ENCODE assay signal across 22 cellular contexts in genomic region chr22:47354668-47355387, GRCh38.
DNase-seq lines count a peak whose midpoint lies in the region.
"Had no signal": no experiment of that assay in that cellular context is flagged by ENCODE, and none has a peak within 500 bp of the region (broad histone marks: within the 10 kb centered on the region; RNA-seq: fewer than 3 reads in every experiment).

No MANE protein-coding gene starts in this region.

- H3K27ac ChIP-seq in SJCRH30, result no peak overlapping the region
- H3K27ac ChIP-seq: BLaER1 treated with 17β-estradiol and CSF1 and Interleukin-3, amounts not matched to agents 10 nM and 100 nM; PC-9 had no signal

- H3K27me3 ChIP-seq in SJCRH30, result no peaks in the 10 kb centered on the region
- H3K27me3 ChIP-seq: BLaER1 treated with 17β-estradiol and CSF1 and Interleukin-3, amounts not matched to agents 10 nM and 100 nM had no signal

- H3K36me3 ChIP-seq in SJCRH30, result no peaks in the 10 kb centered on the region
- H3K36me3 ChIP-seq: BLaER1 treated with 17β-estradiol and CSF1 and Interleukin-3, amounts not matched to agents 10 nM and 100 nM had no signal

- no peak overlapping the region for H3K4me3 ChIP-seq in SJCRH30
- H3K4me3 ChIP-seq: BLaER1 treated with 17β-estradiol and CSF1 and Interleukin-3, amounts not matched to agents 10 nM and 100 nM; PC-9 had no signal

- no peaks in the 10 kb centered on the region for H3K4me1 ChIP-seq in SJCRH30
- H3K4me1 ChIP-seq: Caco-2 had no signal

- DNase-seq in NCI-H82 (lab: John Stamatoyannopoulos, UW) (peak; percentile 10), NCI-H82 treated with DMSO at 0.1 percent for 48 hours (lab: John Stamatoyannopoulos, UW; ENCODE audit: unreplicated experiment) (no peak), NCI-H524 (lab: John Stamatoyannopoulos, UW) (peak; percentile 40 to 76), ecto neural progenitor cell (ENCODE audit: low spot score) (peak; percentile 15), retina (peak; percentile 0), anterior cingulate cortex (lab: John Stamatoyannopoulos, UW) (no peak), HUDEP-2 (lab: John Stamatoyannopoulos, UW; ENCODE audit: unreplicated experiment in 76 of 76) (no peak), SJCRH30 (no peak)
- DNase-seq: 8988T; Caco-2; CD4-positive, alpha-beta memory T cell; DMS153; MM.1S; NCI-H1048; NCI-H1417 treated with DMSO at 0.1 percent for 48 hours; NCI-H187 treated with DMSO at 0.1 percent for 48 hours; NCI-H226; NCI-H510A treated with DMSO at 0.1 percent for 48 hours; PC-9; RPMI8226; SHP77 treated with DMSO at 0.1 percent for 48 hours had no signal

- H3K9me3 ChIP-seq in SJCRH30 (replicated peaks), result no peaks in the 10 kb centered on the region
- H3K9me3 ChIP-seq: Caco-2 had no signal

Comparison
In these comparisons a context has a peak if more than half of its experiments do, and no peak if none do; other contexts are left out.
1. DNase-seq: peak in NCI-H82 (single experiment), NCI-H524 (2 of 2), ecto neural progenitor cell (single experiment) and retina (single experiment); none in NCI-H82 treated with DMSO at 0.1 percent for 48 hours (single experiment), anterior cingulate cortex (0 of 58), HUDEP-2 (0 of 76) and SJCRH30 (0 of 2).